In genomic region chr22:33570110-33570509, GRCh38 we compare ENCODE assay signal across 23 cellular contexts.
DNase-seq lines count a peak whose midpoint lies in the region; ATAC-seq, FAIRE-seq and TF ChIP-seq lines count a peak whose summit lies in the region.
"Had no signal": no experiment of that assay in that cellular context is flagged by ENCODE, and none has a peak within 500 bp of the region (broad histone marks: within the 10 kb centered on the region; RNA-seq: fewer than 3 reads in every experiment).

No MANE protein-coding gene starts in this region.

- no peak overlapping the region for H2BK5ac ChIP-seq in H1 (ENCODE audit: low read depth, low read length)

- H3K4me3 ChIP-seq in BLaER1 (no peak overlapping the region), Karpas-422 (ENCODE audit: low read length) (no peak overlapping the region), H1 (ENCODE audit: extremely low read depth in 1 of 4, insufficient read depth in 2 of 4, low read depth in 3 of 4, low read length in 4 of 4) (no peak overlapping the region)
- H3K4me3 ChIP-seq: GM23248 had no signal

- H3K27ac ChIP-seq in BLaER1 = peak overlapping the region; percentile 92
- H3K27ac ChIP-seq in Karpas-422 (ENCODE audit: low read length) = peak overlapping the region; percentile 91
- H3K27ac ChIP-seq in H1 (ENCODE audit: low read depth, low read length) = no peak overlapping the region
- H3K27ac ChIP-seq in substantia nigra (ENCODE audit: low read depth, low read length, poor library complexity, severe bottlenecking) = no peak overlapping the region
- H3K27ac ChIP-seq: GM23248 had no signal

- no peak for TF ChIP-seq POLR2A in H1 (IDR thresholded peaks at IDR 0.05; ENCODE audit: control extremely low read depth in 1 of 2, low read depth in 2 of 2, low read length in 2 of 2)

- CTCF ChIA-PET in H1 (lab: Charles Lee; ENCODE audit: partially characterized antibody) = interaction anchor here (1.0 to 1.9 kb wide), 6 partner anchors 10 to 269 kb away, joined by 4 to 9 read pairs (median 4); no protein-coding TSS in a partner anchor

- H3K27me3 Mint-ChIP-seq in naive B cell = no peaks in the 10 kb centered on the region

- H3K56ac ChIP-seq in H1 (replicated peaks; ENCODE audit: insufficient read length, low read depth, low read length) = no peak overlapping the region

- H3K4me3 Mint-ChIP-seq in naive B cell = peak overlapping the region; percentile 17 to 92 (median 82)
- H3K4me3 Mint-ChIP-seq: CD4-positive, alpha-beta memory T cell had no signal

- no peak for TF ChIP-seq RAD21 in H1 (IDR thresholded peaks at IDR 0.05 in 1 of 2, conservative IDR thresholded peaks at IDR 0.05 in 1 of 2; ENCODE audit: low read depth in 2 of 2, low read length in 2 of 2)

- peaks cover 0 to 4% (median 0%) of the 10 kb centered on the region in 7 donors for H3K9me3 Mint-ChIP-seq in naive B cell

- FAIRE-seq in H1 (lab: Jason Lieb, UNC) = no peak
- FAIRE-seq: A204.1, D721Med, RCC 7860 had no signal

- peak; percentile 47 for DNase-seq in Karpas-422
- DNase-seq in H1 (ENCODE audit: low read depth in 1 of 2, low spot score in 2 of 2) = no peak
- DNase-seq in naive B cell = no peak
- DNase-seq in ureter (ENCODE audit: low spot score) = no peak
- DNase-seq in SIG-M5 (lab: John Stamatoyannopoulos, UW) = no peak
- DNase-seq in NCI-H146 (lab: John Stamatoyannopoulos, UW) = no peak
- DNase-seq in substantia nigra (lab: John Stamatoyannopoulos, UW) = no peak
- DNase-seq: AML-193; CD4-positive, alpha-beta memory T cell; DMS79 treated with DMSO at 0.1 percent for 48 hours; GF-D8; GM23248; KBM-7; NCI-H1105 treated with DMSO at 0.1 percent for 48 hours; NCI-H1930; NCI-H2171; NCI-H446 treated with DMSO at 0.1 percent for 48 hours; NCI-H774; SHP77 treated with DMSO at 0.1 percent for 48 hours had no signal

- H3K4me1 Mint-ChIP-seq in naive B cell = peaks cover 82 to 97% (median 89%) of the 10 kb centered on the region in 3 donors

- H4K8ac ChIP-seq in H1 (ENCODE audit: extremely low read depth, insufficient read depth, low read length) = no peak overlapping the region

- no peak overlapping the region for H2BK15ac ChIP-seq in H1 (ENCODE audit: low read length)

- TF ChIP-seq CTCF in H1 (IDR thresholded peaks at IDR 0.05; ENCODE audit: control extremely low read depth in 1 of 3, insufficient read depth in 1 of 3, low read depth in 1 of 3, low read length in 3 of 3) = no peak

- 85% methylated on average over 3 of the region's 4 CpGs; no CpG with 5 or more reads in 1 of the 2 experiments for WGBS in H1 (ENCODE audit: extremely low coverage in 1 of 2, insufficient coverage in 1 of 2, insufficient read length in 1 of 2, insufficient replicate concordance in 2 of 2, low coverage in 1 of 2, low lambda C conversion rate in 2 of 2, missing lambda C conversion rate in 1 of 2), 2 experiments

- TF ChIP-seq EP300 in H1 (IDR thresholded peaks at IDR 0.05; ENCODE audit: borderline replicate concordance in 1 of 2, low read depth in 2 of 2, low read length in 2 of 2) = no peak

- H3K18ac ChIP-seq in H1 (ENCODE audit: extremely low read depth, low read length) = no peak overlapping the region

- no peak overlapping the region for H4K5ac ChIP-seq in H1 (ENCODE audit: insufficient read length, low read depth, low read length)

- H3K4me1 ChIP-seq in BLaER1 = peaks cover 88% of the 10 kb centered on the region
- peaks cover 46% of the 10 kb centered on the region for H3K4me1 ChIP-seq in Karpas-422 (ENCODE audit: low read length)
- peaks cover 6 to 17% (median 11%) of the 10 kb centered on the region in 4 experiments for H3K4me1 ChIP-seq in H1 (replicated peaks in 1 of 4; ENCODE audit: control insufficient read depth in 3 of 4, insufficient read depth in 4 of 4, low read length in 3 of 4)

- ATAC-seq in naive B cell (ENCODE audit: low read depth in 2 of 2) = no peak

- no peaks in the 10 kb centered on the region for H3K9me2 ChIP-seq in Karpas-422 (replicated peaks; ENCODE audit: insufficient read depth, low read length)

- H3K4me2 ChIP-seq in BLaER1 = peak overlapping the region; percentile 96
- peak overlapping the region; percentile 62 for H3K4me2 ChIP-seq in Karpas-422 (ENCODE audit: low read depth, low read length, poor library complexity, severe bottlenecking)
- H3K4me2 ChIP-seq in H1 (ENCODE audit: insufficient read depth in 1 of 2, low read depth in 2 of 2, low read length in 2 of 2) = peak overlapping the region; percentile 10 to 38; a peak in 1 of 4 replicates

- no peak overlapping the region for H2BK20ac ChIP-seq in H1 (ENCODE audit: low read length)

- H3K36me3 ChIP-seq in BLaER1 (0 out of 2 replicates have a peak, but pooled peaks cover 9% of the 10 kb centered on the region), Karpas-422 (ENCODE audit: insufficient read depth, low read length) (no peaks in the 10 kb centered on the region), H1 (ENCODE audit: control insufficient read depth in 2 of 4, insufficient read depth in 4 of 4, low read length in 3 of 4) (no peaks in the 10 kb centered on the region; a peak in 1 of 8 replicates)

- H4K91ac ChIP-seq in H1 (replicated peaks; ENCODE audit: insufficient read length, low read length) = no peak overlapping the region

- POLR2A ChIA-PET in H1 (lab: Charles Lee; ENCODE audit: partially characterized antibody) = no interaction called here

- H3K9ac ChIP-seq in BLaER1 (peak overlapping the region; percentile 78; the same call in 1 of the 2 replicates), Karpas-422 (ENCODE audit: low read length) (no peak overlapping the region), H1 (replicated peaks in 1 of 4; ENCODE audit: extremely low read depth in 1 of 4, low read depth in 3 of 4, low read length in 3 of 4) (no peak overlapping the region)
- H3K9ac ChIP-seq: GM23248 had no signal

- H2BK12ac ChIP-seq in H1 (ENCODE audit: low read depth, low read length) = no peak overlapping the region

- H3K4ac ChIP-seq in H1 (replicated peaks; ENCODE audit: insufficient read length, low read depth, low read length) = no peak overlapping the region

- H3K79me2 ChIP-seq in Karpas-422 (ENCODE audit: low read length) (no peaks in the 10 kb centered on the region), H1 (ENCODE audit: control insufficient read depth in 1 of 2, insufficient read depth in 2 of 2, low read length in 2 of 2) (peaks cover 0 to 9% of the 10 kb centered on the region in 2 experiments; a peak in 1 of 4 replicates)

- H3K23ac ChIP-seq in H1 (ENCODE audit: insufficient read length) = no peak overlapping the region

- no peaks in the 10 kb centered on the region; the same call in 1 of the 2 replicates for H3K23me2 ChIP-seq in H1 (ENCODE audit: low read depth, low read length)

- H2AFZ ChIP-seq in Karpas-422 (ENCODE audit: low read length) (no peak overlapping the region), H1 (ENCODE audit: low read length) (no peak overlapping the region)
- H2AFZ ChIP-seq: GM23248 had no signal

- peak overlapping the region; percentile 94 to 99 (median 98) for H3K27ac Mint-ChIP-seq in naive B cell
- H3K27ac Mint-ChIP-seq: CD4-positive, alpha-beta memory T cell had no signal

- H2BK120ac ChIP-seq in H1 (replicated peaks; ENCODE audit: low read depth, low read length) = no peak overlapping the region

- H3K9me3 ChIP-seq in BLaER1 (peaks cover 6% of the 10 kb centered on the region; the same call in 1 of the 2 replicates), Karpas-422 (ENCODE audit: low read length) (no peaks in the 10 kb centered on the region), H1 (ENCODE audit: insufficient read depth in 2 of 2, low read depth in 1 of 2, low read length in 1 of 2) (no peaks in the 10 kb centered on the region)

- no peak overlapping the region for H2AK5ac ChIP-seq in H1 (ENCODE audit: low read depth, low read length)

- H3K79me1 ChIP-seq in H1 (ENCODE audit: low read depth, low read length) = no peaks in the 10 kb centered on the region

- no peak overlapping the region for H3K14ac ChIP-seq in H1 (ENCODE audit: insufficient read length)

- no peaks in the 10 kb centered on the region for H3K27me3 ChIP-seq in BLaER1
- H3K27me3 ChIP-seq in Karpas-422 (ENCODE audit: low read length) = no peaks in the 10 kb centered on the region
- no peaks in the 10 kb centered on the region for H3K27me3 ChIP-seq in H1 (replicated peaks in 1 of 4; ENCODE audit: control insufficient read depth in 3 of 4, extremely low read depth in 1 of 4, insufficient read depth in 3 of 4, low read length in 3 of 4)

- no peaks in the 10 kb centered on the region for H4K20me1 ChIP-seq in BLaER1
- H4K20me1 ChIP-seq in Karpas-422 (ENCODE audit: insufficient read depth, low read depth, low read length) = no peaks in the 10 kb centered on the region
- H4K20me1 ChIP-seq in H1 (replicated peaks in 1 of 2; ENCODE audit: control insufficient read depth in 1 of 2, insufficient read depth in 2 of 2, low read length in 2 of 2) = peaks cover 1 to 2% of the 10 kb centered on the region in 2 experiments

- peaks cover 0 to 5% of the 10 kb centered on the region in 2 donors for H3K36me3 Mint-ChIP-seq in naive B cell
- H3K36me3 Mint-ChIP-seq: CD4-positive, alpha-beta memory T cell had no signal

TF ChIP-seq in H1, 55 proteins besides CTCF, POLR2A, EP300 and RAD21:
- TF ChIP-seq BACH1 (IDR thresholded peaks at IDR 0.05; ENCODE audit: low read length) (no peak), RXRA (IDR thresholded peaks at IDR 0.05; ENCODE audit: insufficient read depth, low read depth, low read length) (no peak), SUZ12 (IDR thresholded peaks at IDR 0.05; ENCODE audit: low read length) (no peak), POU5F1 (IDR thresholded peaks at IDR 0.05; ENCODE audit: low read depth, low read length) (no peak), SRF (IDR thresholded peaks at IDR 0.05; ENCODE audit: low read depth, low read length) (no peak), RBBP5 (IDR thresholded peaks at IDR 0.05; ENCODE audit: borderline replicate concordance, low read depth, low read length) (no peak), YY1 (IDR thresholded peaks at IDR 0.05; ENCODE audit: low read depth, low read length) (no peak)
- TF ChIP-seq, protein P1, sequence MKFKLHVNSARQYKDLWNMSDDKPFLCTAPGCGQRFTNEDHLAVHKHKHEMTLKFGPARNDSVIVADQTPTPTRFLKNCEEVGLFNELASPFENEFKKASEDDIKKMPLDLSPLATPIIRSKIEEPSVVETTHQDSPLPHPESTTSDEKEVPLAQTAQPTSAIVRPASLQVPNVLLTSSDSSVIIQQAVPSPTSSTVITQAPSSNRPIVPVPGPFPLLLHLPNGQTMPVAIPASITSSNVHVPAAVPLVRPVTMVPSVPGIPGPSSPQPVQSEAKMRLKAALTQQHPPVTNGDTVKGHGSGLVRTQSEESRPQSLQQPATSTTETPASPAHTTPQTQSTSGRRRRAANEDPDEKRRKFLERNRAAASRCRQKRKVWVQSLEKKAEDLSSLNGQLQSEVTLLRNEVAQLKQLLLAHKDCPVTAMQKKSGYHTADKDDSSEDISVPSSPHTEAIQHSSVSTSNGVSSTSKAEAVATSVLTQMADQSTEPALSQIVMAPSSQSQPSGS (IDR thresholded peaks at IDR 0.05; ENCODE audit: low read length) = no peak

Comparison
In these comparisons a context has a peak if more than half of its experiments do, and no peak if none do; other contexts are left out.
1. H3K27ac ChIP-seq: peak in BLaER1 (single experiment) and Karpas-422 (single experiment); none in H1 (single experiment) and substantia nigra (single experiment).
2. H3K4me2 ChIP-seq: peak in every context shown above with its lines; median percentile 96 in BLaER1; 62 in Karpas-422; 24 in H1.